Comparison of ENCODE assay signal across 9 cellular contexts in genomic region chr5:16160706-16161105, GRCh38. TPM values are rescaled to one million over a fixed set of nuclear protein-coding genes. Genes with fewer than 3 reads are reported as not detected.
A peak's percentile ranks its signal among the peaks of the same experiment; 100 is the strongest.
DNase-seq lines count a peak whose midpoint lies in the region; ATAC-seq, FAIRE-seq and TF ChIP-seq lines count a peak whose summit lies in the region.
"Had no signal": no experiment of that assay in that cellular context is flagged by ENCODE, and none has a peak within 500 bp of the region (broad histone marks: within the 10 kb centered on the region; RNA-seq: fewer than 3 reads in every experiment).

No MANE protein-coding gene starts in this region.

- peak; percentile 64 for FAIRE-seq in astrocyte (lab: Jason Lieb, UNC)

- no peaks in the 10 kb centered on the region for H3K79me2 ChIP-seq in astrocyte (ENCODE audit: insufficient read depth, low read length)

- H2AFZ ChIP-seq in astrocyte (ENCODE audit: low read depth, low read length): no peak overlapping the region

- H3K27me3 ChIP-seq in astrocyte (ENCODE audit: insufficient read depth, low read length) (no peaks in the 10 kb centered on the region), upper lobe of left lung (no peaks in the 10 kb centered on the region)

- no peak for TF ChIP-seq POLR2A in upper lobe of left lung (IDR thresholded peaks at IDR 0.05)

- H3K4me2 ChIP-seq in astrocyte (ENCODE audit: low read length): no peak overlapping the region

- H3K27ac Mint-ChIP-seq in astrocyte (ENCODE audit: unreplicated experiment): no peak overlapping the region
- H3K27ac Mint-ChIP-seq: activated naive CD8-positive, alpha-beta T cell had no signal

- H3K4me3 Mint-ChIP-seq in astrocyte (ENCODE audit: unreplicated experiment): no peak overlapping the region
- H3K4me3 Mint-ChIP-seq: activated naive CD8-positive, alpha-beta T cell had no signal

- no peaks in the 10 kb centered on the region for H3K4me1 Mint-ChIP-seq in astrocyte (ENCODE audit: low read depth, unreplicated experiment)

- no peaks in the 10 kb centered on the region for H3K36me3 Mint-ChIP-seq in astrocyte (ENCODE audit: low read depth, unreplicated experiment)
- H3K36me3 Mint-ChIP-seq: activated naive CD8-positive, alpha-beta T cell had no signal

- no peak overlapping the region for H3K4me3 ChIP-seq in astrocyte (ENCODE audit: insufficient read depth, low read depth, low read length)
- no peak overlapping the region for H3K4me3 ChIP-seq in upper lobe of left lung

- no peak for TF ChIP-seq EP300 in upper lobe of left lung (IDR thresholded peaks at IDR 0.05)

- no peaks in the 10 kb centered on the region for H3K9me3 Mint-ChIP-seq in astrocyte (ENCODE audit: unreplicated experiment)

- ATAC-seq in GM19463 (IDR thresholded peaks at IDR 0.05; ENCODE audit: unreplicated experiment) (peak; percentile 88), HG03460 (IDR thresholded peaks at IDR 0.05; ENCODE audit: unreplicated experiment) (peak; percentile 90), upper lobe of left lung (ENCODE audit: low FRiP score in 2 of 2) (no peak)

- no peak overlapping the region for H3K9ac ChIP-seq in astrocyte (ENCODE audit: low read length)

- H3K36me3 ChIP-seq in astrocyte (ENCODE audit: insufficient read depth, low read length): no peaks in the 10 kb centered on the region
- no peaks in the 10 kb centered on the region for H3K36me3 ChIP-seq in upper lobe of left lung

- peak; percentile 71 for TF ChIP-seq CTCF in astrocyte (IDR thresholded peaks at IDR 0.05; ENCODE audit: insufficient read depth, low read depth, low read length)
- TF ChIP-seq CTCF in upper lobe of left lung (IDR thresholded peaks at IDR 0.05): peak in 4 of 6 experiments; percentile 28 to 45 (median 38)

- H3K4me1 ChIP-seq in astrocyte (ENCODE audit: insufficient read depth, low read length) (no peaks in the 10 kb centered on the region), upper lobe of left lung (no peaks in the 10 kb centered on the region)

- no peaks in the 10 kb centered on the region for H4K20me1 ChIP-seq in astrocyte (ENCODE audit: insufficient read depth, low read length)

- 1 to 5% methylated on average over 5 of the region's 5 CpGs for WGBS in upper lobe of left lung, 2 donors

- no peak overlapping the region for H3K27ac ChIP-seq in astrocyte (ENCODE audit: low read depth, low read length)
- H3K27ac ChIP-seq in upper lobe of left lung: no peak overlapping the region

- DNase-seq in Daoy (ENCODE audit: low read depth) (peak; percentile 59), NCI-H510A (lab: John Stamatoyannopoulos, UW) (peak; percentile 50), astrocyte (ENCODE audit: low read depth) (peak; percentile 39), iPS-NIHi7 (ENCODE audit: extremely low spot score) (peak; percentile 74), upper lobe of left lung (no peak)
- DNase-seq in activated CD4-positive, alpha-beta T cell treated with anti-CD3 and anti-CD28 coated beads, Interleukin-2, amount 50 U/mL, for 1 hour: no peak

- H3K9me3 ChIP-seq in astrocyte (ENCODE audit: insufficient read depth, low read depth, low read length) (no peaks in the 10 kb centered on the region), upper lobe of left lung (no peaks in the 10 kb centered on the region)

- H3K27me3 Mint-ChIP-seq in astrocyte (ENCODE audit: low read depth, unreplicated experiment): peaks cover 3% of the 10 kb centered on the region

RNA-seq across cellular contexts. Expression of gene MARCHF11, which starts 18.9 kb away (rescaled TPM):
- not detected in 2 replicates for total RNA-seq in Daoy (2014; rRNA removed; shearing (Covaris generic))
- total RNA-seq in astrocyte (0.79 TPM in 1 of 2 replicates, not detected in the other), upper lobe of left lung (not detected)

Comparison
In these comparisons a context has a peak if more than half of its experiments do, and no peak if none do; other contexts are left out.
1. DNase-seq: peak in Daoy (single experiment), NCI-H510A (single experiment), astrocyte (single experiment) and iPS-NIHi7 (single experiment); none in upper lobe of left lung (0 of 2) and activated CD4-positive, alpha-beta T cell treated with anti-CD3 and anti-CD28 coated beads, Interleukin-2, amount 50 U/mL, for 1 hour (single experiment).
2. ATAC-seq: peak in GM19463 (single experiment) and HG03460 (single experiment); none in upper lobe of left lung (0 of 2).